ENCODE assay signal across 7 cellular contexts in the genomic region with DNA sequence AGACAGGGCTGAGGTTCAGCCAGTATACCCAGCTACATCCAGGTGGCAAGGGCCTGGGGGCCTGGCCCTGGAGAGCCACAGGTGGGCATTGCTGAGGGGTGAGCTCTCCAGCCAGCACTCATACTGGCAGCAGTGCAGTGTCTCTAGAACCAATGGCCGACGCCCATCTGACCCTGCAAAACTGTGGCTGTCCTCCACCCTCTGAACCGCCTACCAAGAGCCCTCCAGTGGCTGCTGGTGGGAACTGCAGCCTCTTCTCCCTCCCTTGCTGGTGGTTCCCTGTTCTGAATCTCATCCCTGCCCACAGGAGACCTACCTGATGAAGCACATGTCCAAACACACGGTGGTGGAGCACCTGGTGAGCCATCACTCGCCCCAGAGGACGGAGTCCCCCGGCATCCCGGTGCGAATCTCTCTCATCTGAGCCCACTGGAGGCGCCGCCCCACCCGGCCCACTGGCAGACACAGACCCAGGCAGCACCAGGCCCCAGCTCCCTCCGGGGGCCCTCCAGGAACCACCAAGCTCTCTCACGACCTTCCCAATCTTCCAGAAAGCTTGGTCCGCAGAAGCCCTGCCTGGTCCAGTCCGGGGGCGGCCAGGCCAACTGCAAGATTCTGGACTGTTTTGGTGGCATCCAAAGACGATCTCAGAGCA. TPM values are rescaled to one million over a fixed set of nuclear protein-coding genes. Genes with fewer than 3 reads are reported as not detected.
DNase-seq lines count a peak whose midpoint lies in the region; ATAC-seq and TF ChIP-seq lines count a peak whose summit lies in the region.

No MANE protein-coding gene starts in this region.

- H3K27me3 Mint-ChIP-seq in T-cell, result no peaks in the 10 kb centered on the region

- H3K4me1 ChIP-seq in right cardiac atrium (ENCODE audit: control insufficient read depth, insufficient read depth, low read length), result peaks cover 5% of the 10 kb centered on the region
- no peaks in the 10 kb centered on the region for H3K4me1 ChIP-seq in smooth muscle cell (ENCODE audit: low read depth)

- DNase-seq in M059J (ENCODE audit: low read depth) (peak; percentile 66), T-cell (peak in 30 of 34 experiments; percentile 7 to 52 (median 34)), anterior cingulate cortex (lab: John Stamatoyannopoulos, UW) (peak in 34 of 58 donors; percentile 8 to 57 (median 20)), right cardiac atrium (peak; percentile 84 to 92 (median 89)), smooth muscle cell (lab: John Stamatoyannopoulos, UW; ENCODE audit: unreplicated experiment) (peak; percentile 6)

- peaks cover 30% of the 10 kb centered on the region for H3K36me3 Mint-ChIP-seq in T-cell

- H3K27ac ChIP-seq in right cardiac atrium (ENCODE audit: low read length), result no peak overlapping the region
- no peak overlapping the region for H3K27ac ChIP-seq in smooth muscle cell (ENCODE audit: low read depth)

- CTCF ChIA-PET in T-cell (lab: Charles Lee), result interaction anchor here (0.5 to 0.7 kb wide), 2 partner anchors 127 to 773 kb away, joined by 3 read pairs; no protein-coding TSS in a partner anchor

- H3K9me3 Mint-ChIP-seq in T-cell, result no peaks in the 10 kb centered on the region

- no peak overlapping the region for H3K4me3 ChIP-seq in right cardiac atrium (ENCODE audit: low read length)
- no peak overlapping the region for H3K4me3 ChIP-seq in smooth muscle cell

- no peak overlapping the region for H3K4me2 ChIP-seq in smooth muscle cell

- H3K9me3 ChIP-seq in right cardiac atrium (ENCODE audit: control insufficient read depth, low read length) (no peaks in the 10 kb centered on the region), smooth muscle cell (replicated peaks; ENCODE audit: low read depth) (no peaks in the 10 kb centered on the region)

- ATAC-seq in T-cell (replicated peaks in 1 of 4) (peak in 3 of 4 experiments; percentile 36 to 54 (median 37)), right cardiac atrium (peak; percentile 63 to 77), HG03565 (IDR thresholded peaks at IDR 0.05; ENCODE audit: unreplicated experiment) (no peak)

- H3K4me1 Mint-ChIP-seq in T-cell, result peaks cover 17 to 41% (median 28%) of the 10 kb centered on the region in 3 donors

- POLR2A ChIA-PET in T-cell (lab: Charles Lee), result no interaction called here

- no peak overlapping the region for H3K4me3 Mint-ChIP-seq in T-cell

- H3F3A ChIP-seq in smooth muscle cell (ENCODE audit: low read depth), result no peaks in the 10 kb centered on the region

- H2AFZ ChIP-seq in smooth muscle cell (ENCODE audit: low read depth), result no peak overlapping the region

- H3K36me3 ChIP-seq in smooth muscle cell (ENCODE audit: low read depth), result no peaks in the 10 kb centered on the region

- TF ChIP-seq CTCF in GM12874 (IDR thresholded peaks at IDR 0.05; ENCODE audit: insufficient read depth, low read depth, low read length) (peak; percentile 95), smooth muscle cell (IDR thresholded peaks at IDR 0.05; ENCODE audit: borderline replicate concordance, insufficient read depth, poor library complexity, severe bottlenecking) (peak; percentile 74)

- intact Hi-C loops in right cardiac atrium (cut with DNase I), result loop anchor here (5.0 to 10.0 kb wide), 4 partner anchors 69 to 316 kb away; no protein-coding TSS in a partner anchor

- 68% methylated on average over 18 of the region's 18 CpGs for WGBS in right cardiac atrium
- 77% methylated on average over 18 of the region's 18 CpGs for WGBS in smooth muscle cell (ENCODE audit: low lambda C conversion rate)

- no peaks in the 10 kb centered on the region for H3K27me3 ChIP-seq in right cardiac atrium (ENCODE audit: control insufficient read depth, insufficient read depth)
- H3K27me3 ChIP-seq in smooth muscle cell (ENCODE audit: low read depth), result no peaks in the 10 kb centered on the region

- no peak overlapping the region for H3K9ac ChIP-seq in smooth muscle cell (ENCODE audit: low read depth)

- peaks cover 20% of the 10 kb centered on the region for H4K20me1 ChIP-seq in smooth muscle cell (ENCODE audit: low read depth)

- no peaks in the 10 kb centered on the region for H3K79me2 ChIP-seq in smooth muscle cell (ENCODE audit: low read depth)

- no peak overlapping the region for H3K27ac Mint-ChIP-seq in T-cell

RNA-seq across cellular contexts. Expression of a gene that starts 22.1 kb away (rescaled TPM):
- not detected in 2 replicates for total RNA-seq in M059J (2014; rRNA removed; shearing (Covaris generic))
- total RNA-seq in T-cell (under 1 TPM in 1 of 5 donors, not detected in 4; 0.26 TPM), right cardiac atrium (not detected), smooth muscle cell (not detected in 2 replicates)
- polyA plus RNA-seq in right cardiac atrium (not detected), smooth muscle cell (not detected in 2 replicates)

RNA-seq across cellular contexts. Expression of a gene that starts 42.5 kb away (rescaled TPM):
- total RNA-seq in M059J (2014; rRNA removed; shearing (Covaris generic)), result 6.2 and 15.2 TPM in 2 replicates
- total RNA-seq in T-cell, result 10 to 100 TPM; 22.9 to 31.4 (median 24.5) TPM
- 10 to 100 TPM; 31.0 to 42.5 (median 40.8) TPM for total RNA-seq in right cardiac atrium
- 22.2 TPM for polyA plus RNA-seq in right cardiac atrium
- total RNA-seq in smooth muscle cell, result 11.7 and 30.0 TPM in 2 replicates
- polyA plus RNA-seq in smooth muscle cell, result 38.2 and 40.4 TPM in 2 replicates

Comparison
In these comparisons a context has a peak if more than half of its experiments do, and no peak if none do; other contexts are left out.
1. DNase-seq: peak in every context shown above with its lines; median percentile 89 in right cardiac atrium; 66 in M059J; 34 in T-cell; 20 in anterior cingulate cortex; 6 in smooth muscle cell.